In the genomic region with DNA sequence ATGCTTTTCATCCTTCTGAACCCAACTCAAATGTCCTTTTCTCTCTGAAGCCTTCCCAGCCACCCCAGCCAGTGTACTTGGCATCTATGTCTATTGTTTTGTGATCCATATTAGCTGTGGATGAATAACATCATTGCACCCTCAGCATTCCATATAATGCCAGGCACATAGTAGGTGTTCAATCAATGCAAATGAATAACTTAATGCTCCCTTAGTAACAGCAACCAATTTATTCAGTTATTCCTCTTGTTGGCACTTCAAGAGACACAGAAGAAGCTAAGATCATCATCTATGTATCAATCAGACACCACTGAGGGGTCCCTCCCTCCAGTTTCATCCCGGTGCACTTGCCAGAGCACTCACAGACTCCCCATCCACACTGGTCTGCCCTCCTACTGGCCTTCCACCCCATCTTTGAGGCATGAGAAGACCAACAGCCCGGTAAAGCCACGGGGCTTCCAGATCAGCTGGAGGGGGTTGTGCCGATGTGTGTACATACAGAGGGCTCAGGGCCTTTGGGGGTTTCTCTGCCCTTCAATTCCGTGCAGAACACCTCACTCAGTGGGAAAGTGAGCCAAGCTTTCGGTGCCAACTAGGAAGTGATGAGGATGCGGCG, we compare ENCODE assay signal across 9 cellular contexts. TPM values are rescaled to one million over a fixed set of nuclear protein-coding genes. Genes with fewer than 3 reads are reported as not detected.
DNase-seq lines count a peak whose midpoint lies in the region; ATAC-seq, FAIRE-seq and TF ChIP-seq lines count a peak whose summit lies in the region.
"Had no signal": no experiment of that assay in that cellular context is flagged by ENCODE, and none has a peak within 500 bp of the region (broad histone marks: within the 10 kb centered on the region; RNA-seq: fewer than 3 reads in every experiment).

No MANE protein-coding gene starts in this region.

- TF ChIP-seq RAD21 in HepG2 (CRISPR knock-in tag; IDR thresholded peaks at IDR 0.05) = no peak

- TF ChIP-seq EP300 in HepG2 (IDR thresholded peaks at IDR 0.05; ENCODE audit: low read depth in 2 of 2, low read length in 2 of 2) (no peak), HepG2 (CRISPR knock-in tag; IDR thresholded peaks at IDR 0.05; ENCODE audit: borderline replicate concordance) (no peak)

- peak overlapping the region; percentile 64 for H3K9ac ChIP-seq in HepG2 (ENCODE audit: insufficient read depth, low read depth, low read length)

- H3K4me2 ChIP-seq in HepG2 (ENCODE audit: low read depth, low read length) = peak overlapping the region; percentile 97

- no peak for TF ChIP-seq POLR2A in adrenal gland (IDR thresholded peaks at IDR 0.05)
- no peak for TF ChIP-seq POLR2A in HepG2 (IDR thresholded peaks at IDR 0.05; ENCODE audit: insufficient read depth in 1 of 2, low read depth in 2 of 2, low read length in 2 of 2)

- in situ Hi-C loops in HepG2 (cut with HindIII; ENCODE audit: extremely low pct_ligation_motif_present, low pct_unique_long_range_greater_than_20kb) = loop anchor here (5.0 to 25.0 kb wide), 4 partner anchors 201 to 686 kb away; partner anchors contain the start of gene PRICKLE4

- FAIRE-seq in HepG2 (lab: Jason Lieb, UNC) = no peak
- FAIRE-seq: TTC549 had no signal

- peaks cover 9% of the 10 kb centered on the region for H3K79me2 ChIP-seq in HepG2 (ENCODE audit: insufficient read depth, low read length)

- H3K36me3 Mint-ChIP-seq in activated T-cell treated with anti-CD3 and anti-CD28 coated beads, Interleukin-2, amount 50 U/mL, for 4 hours (ENCODE audit: insufficient read depth) = peaks cover 7% of the 10 kb centered on the region

- TF ChIP-seq CTCF in adrenal gland (IDR thresholded peaks at IDR 0.05) = no peak
- no peak for TF ChIP-seq CTCF in HepG2 (CRISPR knock-in tag; IDR thresholded peaks at IDR 0.05)
- TF ChIP-seq CTCF in thoracic aorta (IDR thresholded peaks at IDR 0.05) = no peak

- H3K27me3 ChIP-seq in adrenal gland = no peaks in the 10 kb centered on the region
- no peaks in the 10 kb centered on the region; a peak in 2 of 5 replicates for H3K27me3 ChIP-seq in HepG2 (ENCODE audit: control insufficient read depth in 1 of 2, insufficient read depth in 2 of 2, low read length in 2 of 2)
- H3K27me3 ChIP-seq in thoracic aorta (replicated peaks; ENCODE audit: insufficient read depth) = no peaks in the 10 kb centered on the region

- peak overlapping the region; percentile 94 for H3K4me3 Mint-ChIP-seq in activated T-cell treated with anti-CD3 and anti-CD28 coated beads, Interleukin-2, amount 50 U/mL, for 4 hours

- H3K9me3 ChIP-seq in adrenal gland (replicated peaks in 1 of 3) (no peaks in the 10 kb centered on the region), HepG2 (ENCODE audit: low read length) (no peaks in the 10 kb centered on the region), thoracic aorta (no peaks in the 10 kb centered on the region)

- peak overlapping the region; percentile 69 for H2AFZ ChIP-seq in HepG2 (ENCODE audit: low read length)

- ATAC-seq in activated T-cell treated with anti-CD3 and anti-CD28 coated beads, Interleukin-2, amount 50 U/mL, for 4 hours = peak; percentile 1
- ATAC-seq in HepG2 (peak; percentile 1), thoracic aorta (ENCODE audit: insufficient number of reproducible peaks, low FRiP score, low read depth) (no peak), HG02970 (IDR thresholded peaks at IDR 0.05; ENCODE audit: low FRiP score, unreplicated experiment) (no peak), HG03521 (IDR thresholded peaks at IDR 0.05; ENCODE audit: unreplicated experiment) (no peak)

- no peak for DNase-seq in activated T-cell treated with anti-CD3 and anti-CD28 coated beads, Interleukin-2, amount 50 U/mL, for 4 hours
- no peak for DNase-seq in activated T-cell treated with anti-CD3 and anti-CD28 coated beads, Interleukin-2, amount 50 U/mL, for 48 hours
- peak in 1 of 7 donors; percentile 30 for DNase-seq in adrenal gland
- DNase-seq in HepG2 (ENCODE audit: low spot score) = no peak
- DNase-seq in thoracic aorta (ENCODE audit: low spot score) = no peak
- no peak for DNase-seq in UCSD-AML1 (lab: John Stamatoyannopoulos, UW; ENCODE audit: unreplicated experiment)

- peaks cover 0 to 12% of the 10 kb centered on the region in 2 donors for H3K36me3 ChIP-seq in adrenal gland (replicated peaks in 1 of 2)
- H3K36me3 ChIP-seq in HepG2 (replicated peaks in 1 of 2; ENCODE audit: control insufficient read depth in 1 of 2, insufficient read depth in 2 of 2, low read length in 2 of 2) = peaks cover 4 to 9% of the 10 kb centered on the region in 2 experiments; a peak in 3 of 5 replicates
- peaks cover 6% of the 10 kb centered on the region for H3K36me3 ChIP-seq in thoracic aorta

- intact Hi-C loops in adrenal gland (cut with DNase I) = no loop called here
- intact Hi-C loops in HepG2 (cut with micrococcal nuclease; ENCODE audit: unreplicated experiment) = loop anchor here (10.0 kb wide), 1 partner anchor 323 kb away; no protein-coding TSS in a partner anchor

- H3K4me1 Mint-ChIP-seq in activated T-cell treated with anti-CD3 and anti-CD28 coated beads, Interleukin-2, amount 50 U/mL, for 4 hours (ENCODE audit: low read depth) = peaks cover 75% of the 10 kb centered on the region

- H3K4me3 ChIP-seq in adrenal gland = peak overlapping the region in 3 of 4 donors; percentile 54 to 93 (median 85)
- peak overlapping the region; percentile 78 to 88 (median 84) for H3K4me3 ChIP-seq in HepG2 (replicated peaks in 1 of 3; ENCODE audit: insufficient read depth in 1 of 3, low read depth in 2 of 3, low read length in 3 of 3)
- peak overlapping the region; percentile 94 for H3K4me3 ChIP-seq in thoracic aorta

- H3K4me1 ChIP-seq in adrenal gland (replicated peaks in 1 of 2) (peaks cover 40 to 82% of the 10 kb centered on the region in 2 donors), HepG2 (ENCODE audit: insufficient read depth, low read length) (peaks cover 73% of the 10 kb centered on the region), thoracic aorta (ENCODE audit: control insufficient read depth in 1 of 2, low read depth in 2 of 2) (peaks cover 43 to 72% of the 10 kb centered on the region in 2 donors)

- CTCF ChIA-PET in HepG2 (lab: Yijun Ruan, JAX; ENCODE audit: low intra/inter-chr PET ratio, low total read pairs) = no interaction called here

- H3K9me3 Mint-ChIP-seq in activated T-cell treated with anti-CD3 and anti-CD28 coated beads, Interleukin-2, amount 50 U/mL, for 4 hours = no peaks in the 10 kb centered on the region

- POLR2A ChIA-PET in HepG2 (lab: Yijun Ruan, JAX) = interaction anchor here (1.1 to 4.9 kb wide), 5 partner anchors 127 to 516 kb away, joined by 3 to 46 read pairs (median 4); partner anchors contain the start of genes BYSL, FRS3, MED20 and TOMM6

- BruUV-seq in HepG2 (replicated peaks; lab: Mats Ljungman, UMichigan) = TSS peak; percentile 29

- peak overlapping the region in 4 of 5 donors; percentile 63 to 93 (median 81) for H3K27ac ChIP-seq in adrenal gland
- no peak overlapping the region for H3K27ac ChIP-seq in HepG2 (ENCODE audit: extremely low read length, insufficient read depth, low read length)
- H3K27ac ChIP-seq in thoracic aorta = peak overlapping the region; percentile 88 to 90

- WGBS in adrenal gland, 4 donors = 0 to 3% (median 1%) methylated on average over 3 to 8 of the region's 8 CpGs
- WGBS in HepG2 (ENCODE audit: low lambda C conversion rate) = under 1% methylated on average over 8 of the region's 8 CpGs

- no peaks in the 10 kb centered on the region for H3K27me3 Mint-ChIP-seq in activated T-cell treated with anti-CD3 and anti-CD28 coated beads, Interleukin-2, amount 50 U/mL, for 4 hours (ENCODE audit: low read depth)

- H4K20me1 ChIP-seq in HepG2 (ENCODE audit: insufficient read depth, low read length) = no peaks in the 10 kb centered on the region

TF ChIP-seq in HepG2, 621 proteins besides CTCF, POLR2A, EP300 and RAD21 (continues in another document):
- TF ChIP-seq GFI1 (CRISPR knock-in tag; IDR thresholded peaks at IDR 0.05; ENCODE audit: borderline replicate concordance) = peak; percentile 36; the same call in 1 of the 2 replicates

RNA-seq across cellular contexts. Expression of gene TAF8, which starts 2.4 kb away (rescaled TPM):
- total RNA-seq in activated T-cell treated with anti-CD3 and anti-CD28 coated beads, Interleukin-2, amount 50 U/mL, for 4 hours = 10 to 100 TPM; 35.7 to 39.9 (median 38.2) TPM
- total RNA-seq in adrenal gland (10 to 100 TPM; 16.4 to 83.7 (median 30.5) TPM), HepG2 (2016; rRNA removed; fragmentation: Illumina TruSeq; extraction: Trizol) (20.2 and 25.2 TPM in 2 replicates), thoracic aorta (10 to 100 TPM; 24.5 to 40.8 TPM)
- polyA plus RNA-seq in adrenal gland (10 to 100 TPM; 10.1 to 12.7 (median 12.5) TPM), HepG2 (2011; rRNA removed) (23.8 and 25.8 TPM in 2 replicates)
- 5.3 and 5.6 TPM in 2 replicates for total RNA-seq in HepG2 (2016; cell fraction: cytosol; rRNA removed; fragmentation: Illumina TruSeq; extraction: Trizol; ENCODE audit: low read depth)
- 18.4 and 26.1 TPM in 2 replicates for total RNA-seq in HepG2 (2016; cell fraction: insoluble cytoplasmic fraction; rRNA removed; fragmentation: Illumina TruSeq; extraction: Trizol)
- 7.7 and 11.1 TPM in 2 replicates for total RNA-seq in HepG2 (2016; cell fraction: membrane; rRNA removed; fragmentation: Illumina TruSeq; extraction: Trizol)
- total RNA-seq in HepG2 (2016; cell fraction: nucleus; rRNA removed; fragmentation: Illumina TruSeq; extraction: Trizol) = 25.6 and 26.1 TPM in 2 replicates
- polyA plus RNA-seq in HepG2 (2011; cell fraction: cytosol; rRNA removed) = 14.5 and 19.7 TPM in 2 replicates
- polyA plus RNA-seq in HepG2 (2011; cell fraction: nucleus; rRNA removed) = 30.8 and 36.5 TPM in 2 replicates
- 8.9 and 11.5 TPM in 2 replicates for polyA plus RNA-seq in HepG2 (2012)
- polyA plus RNA-seq in HepG2 (2016; cell fraction: cytosol; fragmentation: Illumina TruSeq; extraction: Trizol; ENCODE audit: low read depth) = 2.2 and 2.4 TPM in 2 replicates
- polyA plus RNA-seq in HepG2 (2016; cell fraction: insoluble cytoplasmic fraction; fragmentation: Illumina TruSeq; extraction: Trizol; ENCODE audit: low read depth) = 11.5 and 15.5 TPM in 2 replicates
- 2.5 and 3.1 TPM in 2 replicates for polyA plus RNA-seq in HepG2 (2016; cell fraction: membrane; fragmentation: Illumina TruSeq; extraction: Trizol; ENCODE audit: low read depth)
- polyA plus RNA-seq in HepG2 (2016; cell fraction: nucleus; fragmentation: Illumina TruSeq; extraction: Trizol; ENCODE audit: insufficient read depth, low read depth) = 23.7 and 26.1 TPM in 2 replicates
- 73.6 and 87.5 TPM in 2 replicates for polyA minus RNA-seq in HepG2 (2011; rRNA and poly(A)+ RNA removed; ENCODE audit: low replicate concordance)
- 12.6 and 13.8 TPM in 2 replicates for polyA minus RNA-seq in HepG2 (2011; cell fraction: cytosol; rRNA and poly(A)+ RNA removed)
- 74.5 and 84.5 TPM in 2 replicates for polyA minus RNA-seq in HepG2 (2011; cell fraction: nucleus; rRNA and poly(A)+ RNA removed)

Comparison
In these comparisons a context has a peak if more than half of its experiments do, and no peak if none do; other contexts are left out.
1. ATAC-seq: peak in activated T-cell treated with anti-CD3 and anti-CD28 coated beads, Interleukin-2, amount 50 U/mL, for 4 hours (2 of 2) and HepG2 (single experiment); none in thoracic aorta (single experiment), HG02970 (single experiment) and HG03521 (single experiment).
2. Peak in every context shown above with its lines, with median percentiles within 50 percentile points of each other: H3K4me3 ChIP-seq.